Comparison of ENCODE assay signal across 8 cellular contexts in the genomic region with DNA sequence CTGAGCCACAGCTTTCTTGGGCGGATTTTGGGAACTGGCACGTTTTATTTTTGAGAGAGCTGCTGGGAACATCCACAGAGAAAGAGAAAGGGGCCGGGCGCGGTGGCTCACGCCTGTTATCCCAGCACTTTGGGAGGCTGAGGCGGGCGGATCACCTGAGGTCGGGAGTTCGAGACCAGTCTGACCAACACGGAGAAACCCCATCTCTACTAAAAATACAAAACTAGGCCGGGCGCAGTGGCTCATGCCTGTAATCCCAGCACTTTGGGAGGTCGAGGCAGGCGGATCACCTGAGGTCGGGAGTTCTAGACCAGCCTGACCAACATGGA. TPM values are rescaled to one million over a fixed set of nuclear protein-coding genes. Genes with fewer than 3 reads are reported as not detected.
DNase-seq lines count a peak whose midpoint lies in the region; ATAC-seq, FAIRE-seq and TF ChIP-seq lines count a peak whose summit lies in the region.
"Not testable (repeated sequence)": the region's sequence is repeated elsewhere in the genome, so short reads cannot be mapped to it uniquely, and the experiment has no call there.

No MANE protein-coding gene starts in this region.

- H4K5ac ChIP-seq in IMR-90 (ENCODE audit: low read depth, low read length), result not testable (repeated sequence)

- intact Hi-C loops in IMR-90 (cut with micrococcal nuclease), result loop anchor here (5.0 kb wide), 1 partner anchor 284 kb away; no protein-coding TSS in a partner anchor

- H3K4me1 Mint-ChIP-seq in astrocyte (ENCODE audit: low read depth, unreplicated experiment), result peaks cover 16% of the 10 kb centered on the region

- peak overlapping the region; percentile 90 to 100 (median 94) for H3K4me2 ChIP-seq in BLaER1 treated with 17β-estradiol and CSF1 and Interleukin-3, amounts not matched to agents 10 nM and 100 nM
- H3K4me2 ChIP-seq in IMR-90 (ENCODE audit: low read depth, low read length), result peak overlapping the region; percentile 85; the same call in 1 of the 2 replicates
- peak overlapping the region; percentile 91 for H3K4me2 ChIP-seq in astrocyte (ENCODE audit: low read length)
- H3K4me2 ChIP-seq in osteoblast (ENCODE audit: insufficient read depth, low read length), result peak overlapping the region; percentile 83

- ATAC-seq in IMR-90 (ENCODE audit: low read depth), result not testable (repeated sequence)

- H2BK120ac ChIP-seq in IMR-90 (ENCODE audit: low read depth, low read length), result not testable (repeated sequence)

- H3K27me3 ChIP-seq in BLaER1 treated with 17β-estradiol and CSF1 and Interleukin-3, amounts not matched to agents 10 nM and 100 nM; IMR-90 (ENCODE audit: control insufficient read depth, insufficient read depth, low read length); astrocyte (ENCODE audit: insufficient read depth, low read length); layer of hippocampus (ENCODE audit: control insufficient read depth, insufficient read depth, low read length); osteoblast (ENCODE audit: insufficient read depth, low read length): not testable (repeated sequence)

- in situ Hi-C loops in IMR-90 (cut with MboI; ENCODE audit: low sequenced_read_pairs), result loop anchor here (5.0 to 10.0 kb wide), 2 partner anchors 49 to 63 kb away; a partner anchor contains a TSS

- peaks cover 11 to 39% of the 10 kb centered on the region in 2 experiments; a peak in 3 of 4 replicates for H3K79me1 ChIP-seq in IMR-90 (ENCODE audit: low read depth in 1 of 2, low read length in 2 of 2)

- peak overlapping the region; percentile 85 for H3K4me3 Mint-ChIP-seq in astrocyte (ENCODE audit: unreplicated experiment)

- peak overlapping the region; percentile 85 for H3K27ac Mint-ChIP-seq in astrocyte (ENCODE audit: unreplicated experiment)

- H2AK9ac ChIP-seq in IMR-90 (replicated peaks; ENCODE audit: low read depth, low read length, poor library complexity), result peak overlapping the region; percentile 90

- peak overlapping the region; percentile 92 to 94; a peak in 3 of 4 replicates for H4K8ac ChIP-seq in IMR-90 (ENCODE audit: low read depth in 2 of 2, low read length in 2 of 2)

- H2AK5ac ChIP-seq in IMR-90 (ENCODE audit: low read depth, low read length), result not testable (repeated sequence)

- not testable (repeated sequence) for TF ChIP-seq CTCF in IMR-90 (conservative IDR thresholded peaks at IDR 0.05; ENCODE audit: low read depth, low read length); VCaP (conservative IDR thresholded peaks at IDR 0.05); astrocyte (IDR thresholded peaks at IDR 0.05; ENCODE audit: insufficient read depth, low read depth, low read length); osteoblast (IDR thresholded peaks at IDR 0.05; ENCODE audit: extremely low read depth, low read depth, low read length)

- peak overlapping the region; percentile 90 for H2AFZ ChIP-seq in IMR-90 (replicated peaks; ENCODE audit: low read length, poor library complexity)
- H2AFZ ChIP-seq in astrocyte (ENCODE audit: low read depth, low read length), result peak overlapping the region; percentile 51
- H2AFZ ChIP-seq in osteoblast (ENCODE audit: low read length), result not testable (repeated sequence)

- H3K56ac ChIP-seq in IMR-90 (ENCODE audit: extremely low read depth, insufficient read depth, low read length), result not testable (repeated sequence)

- peaks cover 25% of the 10 kb centered on the region for H3K79me2 ChIP-seq in astrocyte (ENCODE audit: insufficient read depth, low read length)
- not testable (repeated sequence) for H3K79me2 ChIP-seq in osteoblast (ENCODE audit: insufficient read depth, low read length)

- not testable (repeated sequence) for BruUV-seq in IMR-90 (replicated peaks; lab: Mats Ljungman, UMichigan)

- H3K27me3 Mint-ChIP-seq in astrocyte (ENCODE audit: low read depth, unreplicated experiment), result not testable (repeated sequence)

- not testable (repeated sequence) for TF ChIP-seq POLR2A in IMR-90 (IDR thresholded peaks at IDR 0.05; ENCODE audit: low read depth, low read length)

- H3K18ac ChIP-seq in IMR-90 (ENCODE audit: low read depth, low read length), result not testable (repeated sequence)

- H3K9me3 Mint-ChIP-seq in astrocyte (ENCODE audit: unreplicated experiment), result not testable (repeated sequence)

- TF ChIP-seq RAD21 in IMR-90 (IDR thresholded peaks at IDR 0.05; ENCODE audit: low read length), result not testable (repeated sequence)

- CTCF ChIA-PET in IMR-90 (lab: Yijun Ruan, JAX), result not testable (repeated sequence)

- not testable (repeated sequence) for H3K9me3 ChIP-seq in BLaER1 treated with 17β-estradiol and CSF1 and Interleukin-3, amounts not matched to agents 10 nM and 100 nM (replicated peaks in 1 of 11); IMR-90 (ENCODE audit: control insufficient read depth, insufficient read depth, low read length); astrocyte (ENCODE audit: insufficient read depth, low read depth, low read length); osteoblast (ENCODE audit: low read depth, low read length)

- peak overlapping the region; percentile 62 to 84 (median 76) for H3K4me3 ChIP-seq in BLaER1 treated with 17β-estradiol and CSF1 and Interleukin-3, amounts not matched to agents 10 nM and 100 nM
- not testable (repeated sequence) for H3K4me3 ChIP-seq in IMR-90 (ENCODE audit: insufficient read depth, low read depth, low read length)
- H3K4me3 ChIP-seq in astrocyte (ENCODE audit: insufficient read depth, low read depth, low read length) (peak overlapping the region; percentile 65), osteoblast (ENCODE audit: insufficient read depth, low read length) (peak overlapping the region; percentile 77)

- peak overlapping the region; percentile 78 to 100 (median 99); a peak in 21 of 22 replicates for H3K27ac ChIP-seq in BLaER1 treated with 17β-estradiol and CSF1 and Interleukin-3, amounts not matched to agents 10 nM and 100 nM
- H3K27ac ChIP-seq in IMR-90 (ENCODE audit: insufficient read depth, low read length); astrocyte (ENCODE audit: low read depth, low read length); osteoblast (ENCODE audit: low read depth, low read length): not testable (repeated sequence)
- peak overlapping the region; percentile 99 for H3K27ac ChIP-seq in VCaP
- peak overlapping the region; percentile 66 for H3K27ac ChIP-seq in epithelial cell of prostate
- peak overlapping the region; percentile 71 for H3K27ac ChIP-seq in layer of hippocampus (ENCODE audit: low read depth, low read length)
- H3K27ac ChIP-seq in temporal lobe (ENCODE audit: low read depth, low read length), result peak overlapping the region; percentile 47

- not testable (repeated sequence) for H2BK20ac ChIP-seq in IMR-90 (ENCODE audit: low read depth, low read length)

- H3K23ac ChIP-seq in IMR-90 (ENCODE audit: low read depth, low read length), result peak overlapping the region; percentile 43

- peaks cover 20% of the 10 kb centered on the region for H3K9me1 ChIP-seq in IMR-90 (ENCODE audit: insufficient read depth, low read length)

- not testable (repeated sequence) for H2BK15ac ChIP-seq in IMR-90 (ENCODE audit: low read depth, low read length)

- peak overlapping the region; percentile 86 to 100 (median 98); a peak in 21 of 22 replicates for H3K9ac ChIP-seq in BLaER1 treated with 17β-estradiol and CSF1 and Interleukin-3, amounts not matched to agents 10 nM and 100 nM
- H3K9ac ChIP-seq in IMR-90 (ENCODE audit: low read depth, low read length) (peak overlapping the region; percentile 34; the same call in 1 of the 2 replicates), astrocyte (ENCODE audit: low read length) (peak overlapping the region; percentile 81)

- dilution Hi-C loops in IMR-90 (cut with HindIII; ENCODE audit: low sequenced_read_pairs, unreplicated experiment), result not testable (repeated sequence)

- H2BK5ac ChIP-seq in IMR-90 (ENCODE audit: low read depth, low read length, poor library complexity, severe bottlenecking), result not testable (repeated sequence)

- H4K91ac ChIP-seq in IMR-90 (ENCODE audit: insufficient read depth, low read depth, low read length), result not testable (repeated sequence)

- peaks cover 6 to 28% (median 28%) of the 10 kb centered on the region in 11 experiments; a peak in 20 of 22 replicates for H4K20me1 ChIP-seq in BLaER1 treated with 17β-estradiol and CSF1 and Interleukin-3, amounts not matched to agents 10 nM and 100 nM
- H4K20me1 ChIP-seq in IMR-90 (ENCODE audit: insufficient read depth, low read length) (peaks cover 28% of the 10 kb centered on the region), astrocyte (ENCODE audit: insufficient read depth, low read length) (peaks cover 27% of the 10 kb centered on the region), osteoblast (ENCODE audit: insufficient read depth, low read length) (peaks cover 24% of the 10 kb centered on the region)

- peaks cover 0 to 23% (median 15%) of the 10 kb centered on the region in 11 experiments; a peak in 17 of 22 replicates for H3K36me3 ChIP-seq in BLaER1 treated with 17β-estradiol and CSF1 and Interleukin-3, amounts not matched to agents 10 nM and 100 nM
- H3K36me3 ChIP-seq in IMR-90 (ENCODE audit: control insufficient read depth, insufficient read depth, low read length), result peaks cover 11% of the 10 kb centered on the region; the same call in 1 of the 2 replicates
- not testable (repeated sequence) for H3K36me3 ChIP-seq in astrocyte (ENCODE audit: insufficient read depth, low read length); osteoblast (ENCODE audit: insufficient read depth, low read length)

- peak overlapping the region; percentile 72 for H3K4ac ChIP-seq in IMR-90 (ENCODE audit: low read depth, low read length)

- not testable (repeated sequence) for FAIRE-seq in astrocyte (lab: Jason Lieb, UNC)

- POLR2A ChIA-PET in IMR-90 (lab: Charles Lee; ENCODE audit: unreplicated experiment), result not testable (repeated sequence)

- H3K36me3 Mint-ChIP-seq in astrocyte (ENCODE audit: low read depth, unreplicated experiment), result not testable (repeated sequence)

- not testable (repeated sequence) for DNase-seq in IMR-90; astrocyte (ENCODE audit: low read depth); epithelial cell of prostate (ENCODE audit: low read depth, low spot score); osteoblast (ENCODE audit: insufficient read length, low spot score, missing footprints)

- peaks cover 26 to 37% (median 31%) of the 10 kb centered on the region in 10 experiments for H3K4me1 ChIP-seq in BLaER1 treated with 17β-estradiol and CSF1 and Interleukin-3, amounts not matched to agents 10 nM and 100 nM
- H3K4me1 ChIP-seq in IMR-90 (ENCODE audit: control insufficient read depth, insufficient read depth, low read length), result peaks cover 23% of the 10 kb centered on the region
- H3K4me1 ChIP-seq in astrocyte (ENCODE audit: insufficient read depth, low read length), result peaks cover 34% of the 10 kb centered on the region
- peaks cover 18% of the 10 kb centered on the region for H3K4me1 ChIP-seq in osteoblast (ENCODE audit: insufficient read depth, low read length)

- H3K14ac ChIP-seq in IMR-90 (replicated peaks; ENCODE audit: low read depth, low read length), result peak overlapping the region; percentile 57; the same call in 1 of the 2 replicates

- WGBS in IMR-90 (ENCODE audit: extremely low coverage in 2 of 2, insufficient read length in 1 of 2), 2 experiments, result no CpG with 5 or more reads among the region's 16 CpGs

RNA-seq across cellular contexts. Expression of a gene that starts 1.8 kb away (rescaled TPM):
- total RNA-seq in IMR-90 (2012; rRNA removed) (6.4 and 6.5 TPM in 2 replicates), astrocyte (20.1 and 24.0 TPM in 2 replicates), osteoblast (13.8 and 15.2 TPM in 2 replicates), temporal lobe (27.5 TPM)
- polyA plus RNA-seq in IMR-90 (2012; rRNA removed), result 9.2 and 10.5 TPM in 2 replicates
- polyA plus RNA-seq in IMR-90 (2012; cell fraction: cytosol; rRNA removed), result 6.3 and 9.1 TPM in 2 replicates
- 10.8 and 17.0 TPM in 2 replicates for polyA plus RNA-seq in IMR-90 (2012; cell fraction: nucleus; rRNA removed; ENCODE audit: low replicate concordance)

RNA-seq across cellular contexts. Expression of a gene that starts 51.4 kb away (rescaled TPM):
- total RNA-seq in IMR-90 (2012; rRNA removed) (141 and 156 TPM in 2 replicates), astrocyte (56.7 and 59.6 TPM in 2 replicates), osteoblast (68.0 and 71.0 TPM in 2 replicates), temporal lobe (47.0 TPM)
- polyA plus RNA-seq in IMR-90 (2012; rRNA removed), result 52.7 and 54.8 TPM in 2 replicates
- polyA plus RNA-seq in IMR-90 (2012; cell fraction: cytosol; rRNA removed), result 19.3 and 25.3 TPM in 2 replicates
- polyA plus RNA-seq in IMR-90 (2012; cell fraction: nucleus; rRNA removed; ENCODE audit: low replicate concordance), result 7.0 and 33.3 TPM in 2 replicates

RNA-seq across cellular contexts. Expression of a gene that starts 55.7 kb away (rescaled TPM):
- 12.9 and 13.3 TPM in 2 replicates for total RNA-seq in IMR-90 (2012; rRNA removed)
- polyA plus RNA-seq in IMR-90 (2012; rRNA removed), result 16.8 and 17.6 TPM in 2 replicates
- 15.1 and 28.9 TPM in 2 replicates for polyA plus RNA-seq in IMR-90 (2012; cell fraction: cytosol; rRNA removed)
- 18.3 and 21.2 TPM in 2 replicates for polyA plus RNA-seq in IMR-90 (2012; cell fraction: nucleus; rRNA removed; ENCODE audit: low replicate concordance)
- 21.4 and 22.3 TPM in 2 replicates for total RNA-seq in astrocyte
- 31.5 and 40.1 TPM in 2 replicates for total RNA-seq in osteoblast
- 17.5 TPM for total RNA-seq in temporal lobe

Comparison
In these comparisons a context has a peak if more than half of its experiments do, and no peak if none do; other contexts are left out.
1. H3K9ac ChIP-seq: peak in every context shown above with its lines; median percentile 98 in BLaER1 treated with 17β-estradiol and CSF1 and Interleukin-3, amounts not matched to agents 10 nM and 100 nM; 81 in astrocyte; 34 in IMR-90.